In genomic region chr9:131707677-131708612, GRCh38 we compare ENCODE assay signal across 8 cellular contexts. TPM values are rescaled to one million over a fixed set of nuclear protein-coding genes. Genes with fewer than 3 reads are reported as not detected.
A peak's percentile ranks its signal among the peaks of the same experiment; 100 is the strongest.
DNase-seq lines count a peak whose midpoint lies in the region; ATAC-seq and TF ChIP-seq lines count a peak whose summit lies in the region.

No MANE protein-coding gene starts in this region.

- H3K27me3 Mint-ChIP-seq in activated naive CD4-positive, alpha-beta T cell treated with anti-CD3 and anti-CD28 coated beads, Interleukin-2, amount 50 U/mL, for 24 hours: no peaks in the 10 kb centered on the region
- H3K27me3 Mint-ChIP-seq in endothelial cell (ENCODE audit: unreplicated experiment) (no peaks in the 10 kb centered on the region), nephron (ENCODE audit: low read depth) (no peaks in the 10 kb centered on the region)

- H3K9me3 Mint-ChIP-seq in activated naive CD4-positive, alpha-beta T cell treated with anti-CD3 and anti-CD28 coated beads, Interleukin-2, amount 50 U/mL, for 24 hours: no peaks in the 10 kb centered on the region
- H3K9me3 Mint-ChIP-seq in endothelial cell (ENCODE audit: unreplicated experiment) (no peaks in the 10 kb centered on the region), nephron (no peaks in the 10 kb centered on the region)

- peaks cover 88% of the 10 kb centered on the region for H3K4me1 Mint-ChIP-seq in activated naive CD4-positive, alpha-beta T cell treated with anti-CD3 and anti-CD28 coated beads, Interleukin-2, amount 50 U/mL, for 24 hours
- H3K4me1 Mint-ChIP-seq in endothelial cell (ENCODE audit: unreplicated experiment) (peaks cover 73% of the 10 kb centered on the region), nephron (peaks cover 42% of the 10 kb centered on the region)

- no peak for ATAC-seq in HG03025 (IDR thresholded peaks at IDR 0.05; ENCODE audit: low FRiP score, unreplicated experiment)

- peak overlapping the region; percentile 6 for H3K4me3 Mint-ChIP-seq in activated naive CD4-positive, alpha-beta T cell treated with anti-CD3 and anti-CD28 coated beads, Interleukin-2, amount 50 U/mL, for 24 hours
- peak overlapping the region; percentile 0 for H3K4me3 Mint-ChIP-seq in endothelial cell (ENCODE audit: unreplicated experiment)
- peak overlapping the region in 1 of 3 experiments; percentile 8 for H3K4me3 Mint-ChIP-seq in nephron

- peak overlapping the region; percentile 66 for H3K27ac Mint-ChIP-seq in activated naive CD4-positive, alpha-beta T cell treated with anti-CD3 and anti-CD28 coated beads, Interleukin-2, amount 50 U/mL, for 24 hours
- H3K27ac Mint-ChIP-seq in endothelial cell (ENCODE audit: unreplicated experiment): peak overlapping the region; percentile 55
- peak overlapping the region in 2 of 3 experiments; percentile 9 to 32 for H3K27ac Mint-ChIP-seq in nephron

- TF ChIP-seq CTCF in endothelial cell (IDR thresholded peaks at IDR 0.05; ENCODE audit: unreplicated experiment): no peak
- no peak for TF ChIP-seq CTCF in nephron (IDR thresholded peaks at IDR 0.05; ENCODE audit: unreplicated experiment in 3 of 3)

- no peak for DNase-seq in activated naive CD4-positive, alpha-beta T cell (lab: John Stamatoyannopoulos, UW)
- peak; percentile 35 for DNase-seq in SIG-M5 (lab: John Stamatoyannopoulos, UW)
- no peak for DNase-seq in endothelial cell (ENCODE audit: low spot score)
- DNase-seq in NCI-H748 (lab: John Stamatoyannopoulos, UW; ENCODE audit: unreplicated experiment): no peak
- no peak for DNase-seq in HuH-7.5 (ENCODE audit: low spot score)

- no peaks in the 10 kb centered on the region for H3K36me3 Mint-ChIP-seq in activated naive CD4-positive, alpha-beta T cell treated with anti-CD3 and anti-CD28 coated beads, Interleukin-2, amount 50 U/mL, for 24 hours
- H3K36me3 Mint-ChIP-seq in endothelial cell (ENCODE audit: low read depth, unreplicated experiment) (peaks cover 4% of the 10 kb centered on the region), nephron (ENCODE audit: low read depth) (no peaks in the 10 kb centered on the region)

RNA-seq across cellular contexts. Expression of gene RAPGEF1, which starts 31.9 kb away (rescaled TPM):
- 226 TPM for total RNA-seq in endothelial cell (ENCODE audit: unreplicated experiment)
